Comparison of ENCODE assay signal across 15 cellular contexts in the genomic region with DNA sequence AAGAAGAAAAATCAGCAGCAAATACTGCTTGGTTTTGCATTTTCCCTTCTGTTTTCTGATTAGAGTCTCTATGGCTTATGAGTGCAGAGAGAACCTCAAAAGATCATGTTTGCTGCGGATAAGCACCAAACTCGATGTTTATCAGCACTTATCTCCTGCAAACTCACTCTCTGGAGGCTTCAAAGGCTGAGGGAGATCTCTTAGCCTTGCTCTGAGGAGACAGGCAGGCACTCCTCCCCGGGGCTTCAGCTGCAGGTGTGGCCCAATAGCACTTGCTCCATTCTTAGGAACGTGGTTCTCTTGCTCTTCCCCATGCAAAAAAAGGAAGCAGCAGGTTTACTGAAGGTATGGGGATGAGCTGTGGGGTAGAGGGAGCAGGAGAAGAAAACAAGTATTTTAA. TPM values are rescaled to one million over a fixed set of nuclear protein-coding genes. Genes with fewer than 3 reads are reported as not detected.
DNase-seq lines count a peak whose midpoint lies in the region; ATAC-seq, FAIRE-seq and TF ChIP-seq lines count a peak whose summit lies in the region.
"Had no signal": no experiment of that assay in that cellular context is flagged by ENCODE, and none has a peak within 500 bp of the region (broad histone marks: within the 10 kb centered on the region; RNA-seq: fewer than 3 reads in every experiment).

No MANE protein-coding gene starts in this region.

- H3K9ac ChIP-seq in Loucy (ENCODE audit: low read depth, low read length, poor library complexity, severe bottlenecking) (peak overlapping the region; percentile 14), neuronal stem cell (ENCODE audit: low read depth, low read length, poor library complexity) (no peak overlapping the region)

- H2BK120ac ChIP-seq in neuronal stem cell (ENCODE audit: low read depth, low read length) = no peak overlapping the region

- no peaks in the 10 kb centered on the region for H3K9me3 Mint-ChIP-seq in activated CD4-positive, alpha-beta T cell treated with anti-CD3 and anti-CD28 coated beads for 36 hours (ENCODE audit: low read depth)
- no peaks in the 10 kb centered on the region for H3K9me3 Mint-ChIP-seq in activated T-helper 1 cell treated with anti-CD3 and anti-CD28 coated beads, Interleukin-12 subunit alpha, Interleukin-12 subunit beta, Interleukin-2, Interleukin-4 antibody, amounts not matched to agents 30 ng/mL and 10 ng/mL and 1 ng/mL, durations not matched to agents 14 hours and 24 hours and 36 hours
- H3K9me3 Mint-ChIP-seq: brain had no signal

- no peaks in the 10 kb centered on the region for H3K27me3 Mint-ChIP-seq in activated CD4-positive, alpha-beta T cell treated with anti-CD3 and anti-CD28 coated beads for 36 hours
- no peaks in the 10 kb centered on the region for H3K27me3 Mint-ChIP-seq in activated T-helper 1 cell treated with anti-CD3 and anti-CD28 coated beads, Interleukin-12 subunit alpha, Interleukin-12 subunit beta, Interleukin-2, Interleukin-4 antibody, amounts not matched to agents 30 ng/mL and 10 ng/mL and 1 ng/mL, durations not matched to agents 14 hours and 24 hours and 36 hours (ENCODE audit: insufficient read depth)

- CTCF ChIA-PET in activated CD4-positive, alpha-beta T cell treated with anti-CD3 and anti-CD28 coated beads for 36 hours (lab: Charles Lee) = interaction anchor here (0.9 to 1.9 kb wide), 4 partner anchors 12 to 35 kb away, joined by 3 to 9 read pairs (median 3); no protein-coding TSS in a partner anchor

- H2AFZ ChIP-seq in Loucy (ENCODE audit: low read length) (no peak overlapping the region), neuronal stem cell (ENCODE audit: low read length) (no peak overlapping the region)

- no peak overlapping the region for H2BK5ac ChIP-seq in neuronal stem cell (ENCODE audit: low read length)

- FAIRE-seq in frontal cortex (lab: Jason Lieb, UNC) = no peak
- FAIRE-seq: A204.1 had no signal

- H3K27ac Mint-ChIP-seq in activated CD4-positive, alpha-beta T cell treated with anti-CD3 and anti-CD28 coated beads for 36 hours = peak overlapping the region; percentile 80
- H3K27ac Mint-ChIP-seq in activated T-helper 1 cell treated with anti-CD3 and anti-CD28 coated beads, Interleukin-12 subunit alpha, Interleukin-12 subunit beta, Interleukin-2, Interleukin-4 antibody, amounts not matched to agents 30 ng/mL and 10 ng/mL and 1 ng/mL, durations not matched to agents 14 hours and 24 hours and 36 hours = peak overlapping the region; percentile 83

- H3F3A ChIP-seq in Loucy (ENCODE audit: low read depth) = no peaks in the 10 kb centered on the region; the same call in 1 of the 2 replicates

- H4K20me1 ChIP-seq in Loucy (ENCODE audit: insufficient read depth, low read length, poor library complexity, severe bottlenecking) = peaks cover 51% of the 10 kb centered on the region

- no peak overlapping the region for H2BK12ac ChIP-seq in neuronal stem cell (ENCODE audit: low read length)

- H3K79me2 ChIP-seq in Loucy (ENCODE audit: insufficient read depth, low read length) = peaks cover 100% of the 10 kb centered on the region

- no peak overlapping the region for H4K91ac ChIP-seq in neuronal stem cell (ENCODE audit: low read depth, low read length, poor library complexity)

- peaks cover 12% of the 10 kb centered on the region for H3K36me3 Mint-ChIP-seq in activated CD4-positive, alpha-beta T cell treated with anti-CD3 and anti-CD28 coated beads for 36 hours (ENCODE audit: low read depth)
- peaks cover 30% of the 10 kb centered on the region for H3K36me3 Mint-ChIP-seq in activated T-helper 1 cell treated with anti-CD3 and anti-CD28 coated beads, Interleukin-12 subunit alpha, Interleukin-12 subunit beta, Interleukin-2, Interleukin-4 antibody, amounts not matched to agents 30 ng/mL and 10 ng/mL and 1 ng/mL, durations not matched to agents 14 hours and 24 hours and 36 hours (ENCODE audit: low read depth)
- H3K36me3 Mint-ChIP-seq: brain had no signal

- H3K4me1 ChIP-seq in Loucy (ENCODE audit: insufficient read depth, low read length, poor library complexity, severe bottlenecking) (peaks cover 66% of the 10 kb centered on the region), neuronal stem cell (ENCODE audit: control insufficient read depth in 2 of 2, insufficient read depth in 1 of 2, low read depth in 1 of 2, low read length in 2 of 2) (peaks cover 8 to 12% of the 10 kb centered on the region in 2 donors)

- TF ChIP-seq CTCF in Loucy (conservative IDR thresholded peaks at IDR 0.05; ENCODE audit: low read length) = no peak

- no peak overlapping the region for H2BK15ac ChIP-seq in neuronal stem cell (ENCODE audit: low read length)

- no CpG with 5 or more reads among the region's 4 CpGs for WGBS in neuronal stem cell (ENCODE audit: extremely low coverage in 2 of 2, insufficient read length in 2 of 2, insufficient replicate concordance in 1 of 2), 2 donors

- peak overlapping the region; percentile 42 for H3K4me3 Mint-ChIP-seq in activated CD4-positive, alpha-beta T cell treated with anti-CD3 and anti-CD28 coated beads for 36 hours
- peak overlapping the region; percentile 69 for H3K4me3 Mint-ChIP-seq in activated T-helper 1 cell treated with anti-CD3 and anti-CD28 coated beads, Interleukin-12 subunit alpha, Interleukin-12 subunit beta, Interleukin-2, Interleukin-4 antibody, amounts not matched to agents 30 ng/mL and 10 ng/mL and 1 ng/mL, durations not matched to agents 14 hours and 24 hours and 36 hours

- H3K4me2 ChIP-seq in Loucy (ENCODE audit: low read depth, low read length, poor library complexity, severe bottlenecking) = peak overlapping the region; percentile 52
- H3K4me2 ChIP-seq in neuronal stem cell (ENCODE audit: insufficient read depth, low read length, poor library complexity, severe bottlenecking) = no peak overlapping the region

- peak; percentile 15 for ATAC-seq in activated CD4-positive, alpha-beta T cell treated with anti-CD3 and anti-CD28 coated beads for 36 hours
- ATAC-seq: left lobe of liver had no signal

- POLR2A ChIA-PET in activated CD4-positive, alpha-beta T cell treated with anti-CD3 and anti-CD28 coated beads for 36 hours (lab: Charles Lee) = no interaction called here

- no peaks in the 10 kb centered on the region for H3K27me3 ChIP-seq in Loucy (ENCODE audit: insufficient read depth, low read length, poor library complexity, severe bottlenecking)
- no peaks in the 10 kb centered on the region for H3K27me3 ChIP-seq in neuronal stem cell (ENCODE audit: control insufficient read depth in 3 of 3, insufficient read depth in 3 of 3, low read depth in 1 of 3, low read length in 3 of 3)
- H3K27me3 ChIP-seq: transverse colon had no signal

- no peaks in the 10 kb centered on the region for H3K9me2 ChIP-seq in Loucy (replicated peaks; ENCODE audit: low read depth, low read length)

- H3K36me3 ChIP-seq in Loucy (ENCODE audit: insufficient read depth, low read length) (peaks cover 21% of the 10 kb centered on the region; the same call in 1 of the 2 replicates), neuronal stem cell (replicated peaks in 1 of 2; ENCODE audit: control insufficient read depth in 2 of 2, insufficient read depth in 2 of 2, low read length in 2 of 2) (no peaks in the 10 kb centered on the region)
- H3K36me3 ChIP-seq: transverse colon had no signal

- H3K4me3 ChIP-seq in Loucy (ENCODE audit: low read length, poor library complexity, severe bottlenecking) (peak overlapping the region; percentile 4), neuronal stem cell (ENCODE audit: low read length in 2 of 2) (no peak overlapping the region)
- H3K4me3 ChIP-seq: skin epidermis, transverse colon had no signal

- no peak overlapping the region for H4K8ac ChIP-seq in neuronal stem cell (ENCODE audit: low read depth, low read length)

- H3K4me1 Mint-ChIP-seq in activated CD4-positive, alpha-beta T cell treated with anti-CD3 and anti-CD28 coated beads for 36 hours = peaks cover 82% of the 10 kb centered on the region
- H3K4me1 Mint-ChIP-seq in activated T-helper 1 cell treated with anti-CD3 and anti-CD28 coated beads, Interleukin-12 subunit alpha, Interleukin-12 subunit beta, Interleukin-2, Interleukin-4 antibody, amounts not matched to agents 30 ng/mL and 10 ng/mL and 1 ng/mL, durations not matched to agents 14 hours and 24 hours and 36 hours (ENCODE audit: low read depth) = peaks cover 70% of the 10 kb centered on the region

- no peak overlapping the region for H3K27ac ChIP-seq in neuronal stem cell (replicated peaks; ENCODE audit: low read length)

- H3K18ac ChIP-seq in neuronal stem cell (ENCODE audit: low read length) = peak overlapping the region; percentile 4

- intact Hi-C loops in activated CD4-positive, alpha-beta T cell treated with anti-CD3 and anti-CD28 coated beads for 36 hours (cut with DNase I, micrococcal nuclease) = no loop called here
- intact Hi-C loops in activated T-helper 1 cell treated with anti-CD3 and anti-CD28 coated beads, Interleukin-12 subunit alpha, Interleukin-12 subunit beta, Interleukin-2, Interleukin-4 antibody, amounts not matched to agents 30 ng/mL and 10 ng/mL and 1 ng/mL, durations not matched to agents 14 hours and 24 hours and 36 hours (cut with micrococcal nuclease) = loop anchor here (5.0 kb wide), 1 partner anchor 452 kb away; no protein-coding TSS in a partner anchor

- H3K9me3 ChIP-seq in Loucy (ENCODE audit: insufficient read depth, low read depth, low read length) (no peaks in the 10 kb centered on the region), neuronal stem cell (replicated peaks in 1 of 2; ENCODE audit: control insufficient read depth in 2 of 2, insufficient read depth in 1 of 2, low read depth in 1 of 2, low read length in 2 of 2) (no peaks in the 10 kb centered on the region)
- H3K9me3 ChIP-seq: transverse colon had no signal

- DNase-seq in activated CD4-positive, alpha-beta T cell treated with anti-CD3 and anti-CD28 coated beads for 36 hours = peak; percentile 27
- no peak for DNase-seq in activated CD4-positive, alpha-beta T cell treated with anti-CD3 and anti-CD28 coated beads for 1 hour
- no peak for DNase-seq in activated T-helper 1 cell treated with anti-CD3 and anti-CD28 coated beads, Interleukin-12 subunit alpha, Interleukin-12 subunit beta, Interleukin-2, Interleukin-4 antibody, amounts not matched to agents 30 ng/mL and 10 ng/mL and 1 ng/mL, durations not matched to agents 14 hours and 24 hours and 36 hours (ENCODE audit: low spot score)
- no peak for DNase-seq in neuronal stem cell (ENCODE audit: low spot score)
- DNase-seq in frontal cortex (ENCODE audit: low spot score in 2 of 2) = no peak
- DNase-seq in NCI-H1436 (lab: John Stamatoyannopoulos, UW) = no peak
- no peak for DNase-seq in NCI-H524 treated with DMSO at 0.1 percent for 48 hours (lab: John Stamatoyannopoulos, UW)
- DNase-seq: DMS53, NCI-H2171 treated with DMSO at 0.1 percent for 48 hours, transverse colon had no signal

- H3K14ac ChIP-seq in neuronal stem cell (ENCODE audit: low read length) = no peak overlapping the region

- H3K23ac ChIP-seq in neuronal stem cell (ENCODE audit: low read depth, low read length, poor library complexity) = no peak overlapping the region

- no peak overlapping the region for H3K4ac ChIP-seq in neuronal stem cell (ENCODE audit: low read length)

- no peak overlapping the region for H2AK5ac ChIP-seq in neuronal stem cell (ENCODE audit: low read depth, low read length)

- H3K79me1 ChIP-seq in neuronal stem cell (ENCODE audit: low read depth, low read length) = no peaks in the 10 kb centered on the region

RNA-seq across cellular contexts. Expression of a gene that starts 45.1 kb away (rescaled TPM):
- 10 to 100 TPM; 40.4 to 57.0 TPM for total RNA-seq in activated CD4-positive, alpha-beta T cell treated with anti-CD3 and anti-CD28 coated beads for 36 hours
- 40.7 and 41.5 TPM in 2 replicates for total RNA-seq in activated T-helper 1 cell treated with anti-CD3 and anti-CD28 coated beads, Interleukin-12 subunit alpha, Interleukin-12 subunit beta, Interleukin-2, Interleukin-4 antibody, amounts not matched to agents 30 ng/mL and 10 ng/mL and 1 ng/mL, durations not matched to agents 14 hours and 24 hours and 36 hours
- 0.06 TPM for polyA plus RNA-seq in neuronal stem cell (2013, experiment 1 of 2)
- polyA plus RNA-seq in neuronal stem cell (2013, experiment 2 of 2) = 0.03 TPM
- total RNA-seq in frontal cortex = 3.7 TPM
